ENCODE assay signal across 3 cellular contexts in the genomic region with DNA sequence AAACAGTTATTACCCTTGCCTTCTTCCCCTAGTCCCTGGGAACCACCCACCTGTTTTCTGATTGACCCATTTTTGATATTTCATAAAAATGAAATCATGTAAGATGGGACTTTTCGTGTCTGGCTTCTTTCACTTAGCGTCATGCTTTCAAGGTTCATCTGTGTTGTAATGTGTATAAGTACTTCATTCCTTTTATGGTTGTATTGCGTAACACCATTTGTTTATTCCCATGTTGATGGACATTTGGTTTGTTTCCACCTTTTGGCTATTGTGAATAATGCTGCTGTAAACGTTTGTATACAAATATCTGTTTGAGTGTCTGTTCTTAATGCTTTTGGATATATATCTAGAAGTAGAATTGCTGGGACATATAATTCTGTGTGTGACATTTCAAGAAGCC.
A peak's percentile ranks its signal among the peaks of the same experiment; 100 is the strongest.
TF ChIP-seq lines count a peak whose summit lies in the region.

No MANE protein-coding gene starts in this region.

TF ChIP-seq in HepG2, 621 proteins besides CTCF, POLR2A, EP300 and RAD21:
- TF ChIP-seq, protein P1, sequence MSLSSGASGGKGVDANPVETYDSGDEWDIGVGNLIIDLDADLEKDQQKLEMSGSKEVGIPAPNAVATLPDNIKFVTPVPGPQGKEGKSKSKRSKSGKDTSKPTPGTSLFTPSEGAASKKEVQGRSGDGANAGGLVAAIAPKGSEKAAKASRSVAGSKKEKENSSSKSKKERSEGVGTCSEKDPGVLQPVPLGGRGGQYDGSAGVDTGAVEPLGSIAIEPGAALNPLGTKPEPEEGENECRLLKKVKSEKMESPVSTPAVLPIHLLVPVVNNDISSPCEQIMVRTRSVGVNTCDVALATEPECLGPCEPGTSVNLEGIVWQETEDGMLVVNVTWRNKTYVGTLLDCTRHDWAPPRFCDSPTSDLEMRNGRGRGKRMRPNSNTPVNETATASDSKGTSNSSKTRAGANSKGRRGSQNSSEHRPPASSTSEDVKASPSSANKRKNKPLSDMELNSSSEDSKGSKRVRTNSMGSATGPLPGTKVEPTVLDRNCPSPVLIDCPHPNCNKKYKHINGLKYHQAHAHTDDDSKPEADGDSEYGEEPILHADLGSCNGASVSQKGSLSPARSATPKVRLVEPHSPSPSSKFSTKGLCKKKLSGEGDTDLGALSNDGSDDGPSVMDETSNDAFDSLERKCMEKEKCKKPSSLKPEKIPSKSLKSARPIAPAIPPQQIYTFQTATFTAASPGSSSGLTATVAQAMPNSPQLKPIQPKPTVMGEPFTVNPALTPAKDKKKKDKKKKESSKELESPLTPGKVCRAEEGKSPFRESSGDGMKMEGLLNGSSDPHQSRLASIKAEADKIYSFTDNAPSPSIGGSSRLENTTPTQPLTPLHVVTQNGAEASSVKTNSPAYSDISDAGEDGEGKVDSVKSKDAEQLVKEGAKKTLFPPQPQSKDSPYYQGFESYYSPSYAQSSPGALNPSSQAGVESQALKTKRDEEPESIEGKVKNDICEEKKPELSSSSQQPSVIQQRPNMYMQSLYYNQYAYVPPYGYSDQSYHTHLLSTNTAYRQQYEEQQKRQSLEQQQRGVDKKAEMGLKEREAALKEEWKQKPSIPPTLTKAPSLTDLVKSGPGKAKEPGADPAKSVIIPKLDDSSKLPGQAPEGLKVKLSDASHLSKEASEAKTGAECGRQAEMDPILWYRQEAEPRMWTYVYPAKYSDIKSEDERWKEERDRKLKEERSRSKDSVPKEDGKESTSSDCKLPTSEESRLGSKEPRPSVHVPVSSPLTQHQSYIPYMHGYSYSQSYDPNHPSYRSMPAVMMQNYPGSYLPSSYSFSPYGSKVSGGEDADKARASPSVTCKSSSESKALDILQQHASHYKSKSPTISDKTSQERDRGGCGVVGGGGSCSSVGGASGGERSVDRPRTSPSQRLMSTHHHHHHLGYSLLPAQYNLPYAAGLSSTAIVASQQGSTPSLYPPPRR (CRISPR knock-in tag; IDR thresholded peaks at IDR 0.05; ENCODE audit: borderline replicate concordance): no peak
- peak; percentile 85 for TF ChIP-seq CEBPB (IDR thresholded peaks at IDR 0.05; ENCODE audit: borderline replicate concordance, low read depth, low read length)
- TF ChIP-seq NR0B2 (CRISPR knock-in tag; IDR thresholded peaks at IDR 0.05): no peak
- peak; percentile 49; the same call in 1 of the 2 replicates for TF ChIP-seq SRF (IDR thresholded peaks at IDR 0.05; ENCODE audit: low read depth, low read length)

TF ChIP-seq in IMR-90, 13 proteins besides CTCF, POLR2A, EP300 and RAD21:
- no peak for TF ChIP-seq RFX5 (IDR thresholded peaks at IDR 0.05; ENCODE audit: low read depth, low read length)
- no peak for TF ChIP-seq MAFK (IDR thresholded peaks at IDR 0.05; ENCODE audit: low read depth, low read length)
- no peak for TF ChIP-seq USF2 (IDR thresholded peaks at IDR 0.05; ENCODE audit: low read depth, low read length)
- peak; percentile 88 for TF ChIP-seq CEBPB (IDR thresholded peaks at IDR 0.05; ENCODE audit: low read depth, low read length)

TF ChIP-seq in K562, 482 proteins besides CTCF, POLR2A, EP300 and RAD21:
- TF ChIP-seq MLLT1 (IDR thresholded peaks at IDR 0.05): no peak
- TF ChIP-seq ZNF696 (CRISPR knock-in tag; conservative IDR thresholded peaks at IDR 0.05): no peak
- TF ChIP-seq ZNF24 (IDR thresholded peaks at IDR 0.05): no peak
- TF ChIP-seq THAP7 (CRISPR knock-in tag; IDR thresholded peaks at IDR 0.05): no peak
- no peak for TF ChIP-seq GTF2E2 (tag; IDR thresholded peaks at IDR 0.05)
- TF ChIP-seq CEBPB (tag; IDR thresholded peaks at IDR 0.05): peak; percentile 89
- no peak for TF ChIP-seq ZNF785 (CRISPR knock-in tag; IDR thresholded peaks at IDR 0.05)
- TF ChIP-seq, protein P2, sequence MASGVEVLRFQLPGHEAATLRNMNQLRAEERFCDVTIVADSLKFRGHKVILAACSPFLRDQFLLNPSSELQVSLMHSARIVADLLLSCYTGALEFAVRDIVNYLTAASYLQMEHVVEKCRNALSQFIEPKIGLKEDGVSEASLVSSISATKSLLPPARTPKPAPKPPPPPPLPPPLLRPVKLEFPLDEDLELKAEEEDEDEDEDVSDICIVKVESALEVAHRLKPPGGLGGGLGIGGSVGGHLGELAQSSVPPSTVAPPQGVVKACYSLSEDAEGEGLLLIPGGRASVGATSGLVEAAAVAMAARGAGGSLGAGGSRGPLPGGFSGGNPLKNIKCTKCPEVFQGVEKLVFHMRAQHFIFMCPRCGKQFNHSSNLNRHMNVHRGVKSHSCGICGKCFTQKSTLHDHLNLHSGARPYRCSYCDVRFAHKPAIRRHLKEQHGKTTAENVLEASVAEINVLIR (CRISPR knock-in tag; IDR thresholded peaks at IDR 0.05): no peak
- TF ChIP-seq ZNF408 (CRISPR knock-in tag; IDR thresholded peaks at IDR 0.05; ENCODE audit: low read depth): no peak
- TF ChIP-seq MTF1 (CRISPR knock-in tag; IDR thresholded peaks at IDR 0.05; ENCODE audit: borderline replicate concordance): no peak
- TF ChIP-seq GABPB2 (CRISPR knock-in tag; conservative IDR thresholded peaks at IDR 0.05): no peak
- no peak for TF ChIP-seq DLX4 (CRISPR knock-in tag; IDR thresholded peaks at IDR 0.05)
- TF ChIP-seq HCFC1 (IDR thresholded peaks at IDR 0.05; ENCODE audit: low read depth, low read length): no peak
- TF ChIP-seq NFRKB (IDR thresholded peaks at IDR 0.05; ENCODE audit: low read depth): no peak
- TF ChIP-seq, protein P3, sequence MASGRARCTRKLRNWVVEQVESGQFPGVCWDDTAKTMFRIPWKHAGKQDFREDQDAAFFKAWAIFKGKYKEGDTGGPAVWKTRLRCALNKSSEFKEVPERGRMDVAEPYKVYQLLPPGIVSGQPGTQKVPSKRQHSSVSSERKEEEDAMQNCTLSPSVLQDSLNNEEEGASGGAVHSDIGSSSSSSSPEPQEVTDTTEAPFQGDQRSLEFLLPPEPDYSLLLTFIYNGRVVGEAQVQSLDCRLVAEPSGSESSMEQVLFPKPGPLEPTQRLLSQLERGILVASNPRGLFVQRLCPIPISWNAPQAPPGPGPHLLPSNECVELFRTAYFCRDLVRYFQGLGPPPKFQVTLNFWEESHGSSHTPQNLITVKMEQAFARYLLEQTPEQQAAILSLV (tag; IDR thresholded peaks at IDR 0.05): peak; percentile 85
- TF ChIP-seq CEBPG (CRISPR knock-in tag; IDR thresholded peaks at IDR 0.05): no peak
- TF ChIP-seq CEBPG (tag; conservative IDR thresholded peaks at IDR 0.05 in 1 of 2, IDR thresholded peaks at IDR 0.05 in 1 of 2): peak; percentile 52 to 90; a peak in 3 of 4 replicates
- TF ChIP-seq RHOXF2B (CRISPR knock-in tag; conservative IDR thresholded peaks at IDR 0.05): no peak
- no peak for TF ChIP-seq ERF (CRISPR knock-in tag; IDR thresholded peaks at IDR 0.05)
